Comparison of ENCODE assay signal across 12 cellular contexts in the genomic region with DNA sequence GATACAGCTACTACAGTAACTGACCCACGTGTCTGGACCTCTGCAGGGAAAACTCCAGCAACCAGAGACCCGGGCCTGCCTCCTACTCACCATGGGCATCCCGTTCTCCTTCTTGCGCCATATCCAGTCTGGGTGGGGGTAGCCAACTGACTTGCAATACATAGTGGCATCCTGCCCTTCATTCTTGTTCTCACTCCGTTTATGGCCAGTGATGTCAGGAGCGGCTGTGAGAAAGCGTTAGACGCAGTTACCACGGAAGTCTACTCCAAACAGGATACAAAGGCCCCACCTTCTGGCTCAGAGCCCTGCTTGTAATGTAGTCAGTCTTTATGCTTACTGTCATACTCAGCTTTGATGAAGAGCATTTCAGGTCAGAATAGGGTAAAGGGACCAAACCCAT. TPM values are rescaled to one million over a fixed set of nuclear protein-coding genes. Genes with fewer than 3 reads are reported as not detected.
DNase-seq lines count a peak whose midpoint lies in the region; ATAC-seq and TF ChIP-seq lines count a peak whose summit lies in the region.
"Had no signal": no experiment of that assay in that cellular context is flagged by ENCODE, and none has a peak within 500 bp of the region (broad histone marks: within the 10 kb centered on the region; RNA-seq: fewer than 3 reads in every experiment).

No MANE protein-coding gene starts in this region.

- no TSS peak for BruUV-seq in Calu3 (replicated peaks; lab: Mats Ljungman, UMichigan)

- CTCF ChIA-PET in AG04450 (lab: Charles Lee) = interaction anchor here (1.2 to 2.5 kb wide), 2 partner anchors 62 to 131 kb away, joined by 4 to 15 read pairs; no protein-coding TSS in a partner anchor
- CTCF ChIA-PET in Calu3 (lab: Charles Lee) = no interaction called here

- no peaks in the 10 kb centered on the region for H3K27me3 Mint-ChIP-seq in Calu3 (ENCODE audit: unreplicated experiment)
- H3K27me3 Mint-ChIP-seq: dendritic cell treated with granulocyte-macrophage colony-stimulating factor and Interleukin-4, amounts not matched to agents 40 ng/mL and 50 ng/mL, for 4 days had no signal

- POLR2A ChIA-PET in AG04450 (lab: Yijun Ruan, JAX) = interaction anchor here (0.5 to 1.4 kb wide), 4 partner anchors 44 to 554 kb away, joined by 3 to 5 read pairs (median 4); no protein-coding TSS in a partner anchor

- peaks cover 25 to 92% (median 59%) of the 10 kb centered on the region in 4 donors for H3K36me3 ChIP-seq in esophagus muscularis mucosa
- H3K36me3 ChIP-seq in gastrocnemius medialis = peaks cover 4 to 49% of the 10 kb centered on the region in 2 donors

- intact Hi-C loops in esophagus muscularis mucosa (cut with DNase I) = no loop called here
- intact Hi-C loops in gastrocnemius medialis (cut with DNase I; ENCODE audit: low total_unique reads) = no loop called here
- intact Hi-C loops in Calu3 (cut with micrococcal nuclease; ENCODE audit: unreplicated experiment) = no loop called here

- peaks cover 11% of the 10 kb centered on the region for H3K4me1 Mint-ChIP-seq in Calu3 (ENCODE audit: low read depth, unreplicated experiment)

- WGBS in esophagus muscularis mucosa = 40% methylated on average over 9 of the region's 9 CpGs

- no peak overlapping the region for H3K4me3 Mint-ChIP-seq in Calu3 (ENCODE audit: low read depth, unreplicated experiment)
- H3K4me3 Mint-ChIP-seq: dendritic cell treated with granulocyte-macrophage colony-stimulating factor and Interleukin-4, amounts not matched to agents 40 ng/mL and 50 ng/mL, for 4 days had no signal

- no peaks in the 10 kb centered on the region for H3K27me3 ChIP-seq in AG04450 (ENCODE audit: control insufficient read depth, insufficient read depth, low read length)
- H3K27me3 ChIP-seq in esophagus muscularis mucosa = no peaks in the 10 kb centered on the region
- H3K27me3 ChIP-seq in gastrocnemius medialis = no peaks in the 10 kb centered on the region
- H3K27me3 ChIP-seq: BLaER1 treated with 17β-estradiol and CSF1 and Interleukin-3, amounts not matched to agents 10 nM and 100 nM had no signal

- H3K27ac ChIP-seq in AG04450 (ENCODE audit: low read depth, low read length) = peak overlapping the region; percentile 66
- H3K27ac ChIP-seq in esophagus muscularis mucosa (replicated peaks in 1 of 4) = peak overlapping the region; percentile 42 to 68 (median 58)
- H3K27ac ChIP-seq in gastrocnemius medialis = no peak overlapping the region
- H3K27ac ChIP-seq: BLaER1 treated with 17β-estradiol and CSF1 and Interleukin-3, amounts not matched to agents 10 nM and 100 nM; HL-60 had no signal

- H3K9me3 ChIP-seq in AG04450 (ENCODE audit: control insufficient read depth, insufficient read depth, low read length) (no peaks in the 10 kb centered on the region), esophagus muscularis mucosa (no peaks in the 10 kb centered on the region), gastrocnemius medialis (no peaks in the 10 kb centered on the region)
- H3K9me3 ChIP-seq: BLaER1 treated with 17β-estradiol and CSF1 and Interleukin-3, amounts not matched to agents 10 nM and 100 nM had no signal

- peaks cover 10% of the 10 kb centered on the region for H3K36me3 Mint-ChIP-seq in Calu3 (ENCODE audit: insufficient read depth, unreplicated experiment)

- DNase-seq in AG04450 (ENCODE audit: low read depth, low spot score) (peak; percentile 82), NCI-H510A (lab: John Stamatoyannopoulos, UW) (peak; percentile 5), esophagus muscularis mucosa (ENCODE audit: extremely low spot score) (no peak), lung microvascular endothelial cell (ENCODE audit: low read depth in 2 of 2) (peak; percentile 63 to 98), DMS 273 treated with DMSO at 0.1 percent for 48 hours (lab: John Stamatoyannopoulos, UW) (no peak), gastrocnemius medialis (no peak), Calu3 (no peak)
- DNase-seq in activated T-cell treated with anti-CD3 and anti-CD28 coated beads, Interleukin-2, amount 50 U/mL, for 48 hours = no peak
- DNase-seq: NCI-H1048 had no signal

- H3K9me3 Mint-ChIP-seq in Calu3 (ENCODE audit: low read depth, unreplicated experiment) = no peaks in the 10 kb centered on the region
- H3K9me3 Mint-ChIP-seq: dendritic cell treated with granulocyte-macrophage colony-stimulating factor and Interleukin-4, amounts not matched to agents 40 ng/mL and 50 ng/mL, for 4 days had no signal

- in situ Hi-C loops in gastrocnemius medialis (cut with MboI; ENCODE audit: low sequenced_read_pairs in 4 of 4) = loop anchor here in 1 of 4 donors (5.0 kb wide), 1 partner anchor 64 kb away; no protein-coding TSS in a partner anchor

- TF ChIP-seq POLR2A in esophagus muscularis mucosa (IDR thresholded peaks at IDR 0.05; ENCODE audit: low read depth) (no peak), gastrocnemius medialis (IDR thresholded peaks at IDR 0.05) (no peak)

- TF ChIP-seq CTCF in AG04450 (IDR thresholded peaks at IDR 0.05; ENCODE audit: low read depth, low read length) (no peak), esophagus muscularis mucosa (IDR thresholded peaks at IDR 0.05) (no peak), gastrocnemius medialis (IDR thresholded peaks at IDR 0.05 in 4 of 5, conservative IDR thresholded peaks at IDR 0.05 in 1 of 5) (no peak), Calu3 (IDR thresholded peaks at IDR 0.05; ENCODE audit: unreplicated experiment) (no peak)

- ATAC-seq in gastrocnemius medialis = no peak

- H3K27ac Mint-ChIP-seq in Calu3 (ENCODE audit: unreplicated experiment) = no peak overlapping the region
- H3K27ac Mint-ChIP-seq: dendritic cell treated with granulocyte-macrophage colony-stimulating factor and Interleukin-4, amounts not matched to agents 40 ng/mL and 50 ng/mL, for 4 days had no signal

- H3K4me3 ChIP-seq in AG04450 (ENCODE audit: low read depth, low read length) (no peak overlapping the region), esophagus muscularis mucosa (no peak overlapping the region), gastrocnemius medialis (no peak overlapping the region)
- H3K4me3 ChIP-seq: BLaER1 treated with 17β-estradiol and CSF1 and Interleukin-3, amounts not matched to agents 10 nM and 100 nM had no signal

- H3K4me1 ChIP-seq in esophagus muscularis mucosa = peaks cover 20 to 47% (median 39%) of the 10 kb centered on the region in 4 donors
- H3K4me1 ChIP-seq in gastrocnemius medialis = peaks cover 0 to 14% of the 10 kb centered on the region in 2 donors

- TF ChIP-seq EP300 in esophagus muscularis mucosa (IDR thresholded peaks at IDR 0.05) = no peak

RNA-seq across cellular contexts. Expression of a gene that starts 59.6 kb away (rescaled TPM):
- polyA plus RNA-seq in AG04450 (2011; rRNA removed) = 195 and 197 TPM in 2 replicates
- 80.8 and 99.2 TPM in 2 replicates for polyA minus RNA-seq in AG04450 (2011; rRNA and poly(A)+ RNA removed)
- total RNA-seq in esophagus muscularis mucosa (100 to 1,000 TPM; 218 to 281 (median 246) TPM), lung microvascular endothelial cell (88.5 and 130 TPM in 2 replicates), gastrocnemius medialis (10 to 100 TPM; 26.5 to 32.9 (median 29.7) TPM), Calu3 (2022) (190 TPM in 2 replicates)

Comparison
In these comparisons a context has a peak if more than half of its experiments do, and no peak if none do; other contexts are left out.
1. DNase-seq: peak in AG04450 (single experiment), NCI-H510A (single experiment) and lung microvascular endothelial cell (2 of 2); none in esophagus muscularis mucosa (single experiment), DMS 273 treated with DMSO at 0.1 percent for 48 hours (single experiment), gastrocnemius medialis (0 of 2), Calu3 (single experiment) and activated T-cell treated with anti-CD3 and anti-CD28 coated beads, Interleukin-2, amount 50 U/mL, for 48 hours (0 of 2).
2. H3K27ac ChIP-seq: peak in AG04450 (single experiment) and esophagus muscularis mucosa (4 of 4); none in gastrocnemius medialis (0 of 4).